In the genomic region with DNA sequence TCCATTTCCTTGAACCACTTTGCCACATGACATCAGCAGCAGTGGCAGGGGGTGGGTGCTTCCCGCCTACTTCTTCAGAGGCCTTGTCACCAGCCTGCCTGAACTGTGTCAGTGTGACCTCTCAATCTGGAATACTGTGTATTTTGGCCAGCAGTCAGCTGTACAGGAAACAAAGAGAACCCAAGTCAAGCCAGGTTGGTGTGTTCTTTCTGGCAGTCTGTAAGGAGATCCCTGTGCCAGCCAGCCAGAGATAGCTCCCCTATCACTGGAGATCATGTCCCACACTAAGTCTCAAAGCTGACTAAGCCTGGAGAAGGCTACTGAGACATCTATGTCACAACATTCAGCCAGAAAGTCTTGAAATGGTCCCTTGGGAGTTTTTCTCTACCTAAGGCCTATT, we compare ENCODE assay signal across 1 cellular context.
TF ChIP-seq lines count a peak whose summit lies in the region.

No MANE protein-coding gene starts in this region.

TF ChIP-seq in HepG2, 621 proteins besides CTCF, POLR2A, EP300 and RAD21 (continued from another document):
- TF ChIP-seq PRDM10 (CRISPR knock-in tag; IDR thresholded peaks at IDR 0.05; ENCODE audit: low read depth) (no peak), RFXAP (CRISPR knock-in tag; IDR thresholded peaks at IDR 0.05; ENCODE audit: borderline replicate concordance) (no peak), KMT2A (CRISPR knock-in tag; IDR thresholded peaks at IDR 0.05) (no peak), HNRNPK (IDR thresholded peaks at IDR 0.05; ENCODE audit: low read depth, low read length, poor library complexity, severe bottlenecking) (no peak)
TF ChIP-seq in HepG2: peak in this region for 0.
